Comparison of ENCODE assay signal across 25 cellular contexts in the genomic region with DNA sequence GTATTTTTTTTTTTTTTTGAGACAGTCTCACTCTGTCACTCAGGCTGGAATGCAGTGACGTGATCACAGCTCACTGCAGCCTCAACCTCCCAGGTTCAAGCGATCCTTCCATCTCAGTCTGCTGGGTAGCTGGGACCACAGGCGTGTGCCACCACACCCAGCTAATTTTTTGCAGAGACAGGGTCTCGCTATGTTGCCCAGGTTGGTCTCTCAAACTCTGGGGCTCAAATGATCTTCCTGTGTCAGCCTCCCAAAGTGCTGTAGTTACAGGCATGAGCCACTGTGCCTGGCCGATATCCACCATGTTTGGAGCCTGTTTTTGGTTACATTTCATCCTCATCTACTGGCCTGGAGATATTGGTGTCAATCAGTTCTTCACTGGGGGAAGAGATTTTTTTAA.
DNase-seq lines count a peak whose midpoint lies in the region; ATAC-seq and TF ChIP-seq lines count a peak whose summit lies in the region.
"Had no signal": no experiment of that assay in that cellular context is flagged by ENCODE, and none has a peak within 500 bp of the region (broad histone marks: within the 10 kb centered on the region; RNA-seq: fewer than 3 reads in every experiment).

No MANE protein-coding gene starts in this region.

- no peak for TF ChIP-seq EP300 in suprapubic skin (IDR thresholded peaks at IDR 0.05)

- TF ChIP-seq CTCF in right atrium auricular region (IDR thresholded peaks at IDR 0.05) = no peak
- no peak for TF ChIP-seq CTCF in WTC11 (IDR thresholded peaks at IDR 0.05)
- TF ChIP-seq CTCF in psoas muscle (IDR thresholded peaks at IDR 0.05) = no peak
- no peak for TF ChIP-seq CTCF in uterus (IDR thresholded peaks at IDR 0.05)
- no peak for TF ChIP-seq CTCF in brain microvascular endothelial cell (IDR thresholded peaks at IDR 0.05; ENCODE audit: low read depth, low read length, missing control alignments)
- no peak for TF ChIP-seq CTCF in suprapubic skin (IDR thresholded peaks at IDR 0.05)

- intact Hi-C loops in cardiac septum (cut with DNase I) = loop anchor here (5.0 kb wide), 1 partner anchor 121 kb away; a partner anchor contains a TSS
- intact Hi-C loops in psoas muscle (cut with DNase I) = no loop called here
- intact Hi-C loops in uterus (cut with DNase I; ENCODE audit: low total_unique reads) = no loop called here

- H3K9me3 ChIP-seq in right atrium auricular region = no peaks in the 10 kb centered on the region
- no peaks in the 10 kb centered on the region for H3K9me3 ChIP-seq in psoas muscle
- H3K9me3 ChIP-seq in uterus = no peaks in the 10 kb centered on the region
- no peaks in the 10 kb centered on the region for H3K9me3 ChIP-seq in suprapubic skin
- H3K9me3 ChIP-seq: neutrophil had no signal

- H3K27me3 ChIP-seq in right atrium auricular region (no peaks in the 10 kb centered on the region), psoas muscle (ENCODE audit: insufficient read depth in 3 of 3, low read length in 2 of 3) (no peaks in the 10 kb centered on the region), uterus (no peaks in the 10 kb centered on the region), brain microvascular endothelial cell (replicated peaks) (no peaks in the 10 kb centered on the region), suprapubic skin (no peaks in the 10 kb centered on the region)
- H3K27me3 ChIP-seq: neutrophil had no signal

- in situ Hi-C loops in brain microvascular endothelial cell (cut with HindIII; ENCODE audit: low pct_ligation_motif_present, low sequenced_read_pairs) = no loop called here

- H3K4me3 ChIP-seq in right atrium auricular region = no peak overlapping the region
- no peak overlapping the region for H3K4me3 ChIP-seq in psoas muscle
- no peak overlapping the region for H3K4me3 ChIP-seq in uterus
- no peak overlapping the region for H3K4me3 ChIP-seq in brain microvascular endothelial cell (ENCODE audit: low read depth, low read length)
- no peak overlapping the region for H3K4me3 ChIP-seq in suprapubic skin
- H3K4me3 ChIP-seq: GM23248 had no signal

- WGBS in psoas muscle, 3 donors = 90 to 99% (median 94%) methylated on average over 5 of the region's 5 CpGs
- 100% methylated on average over 5 of the region's 5 CpGs for WGBS in suprapubic skin

- CTCF ChIA-PET in WTC11 (lab: Charles Lee) = no interaction called here

- POLR2A ChIA-PET in WTC11 (lab: Charles Lee) = no interaction called here

- peaks cover 7% of the 10 kb centered on the region for H3K36me3 Mint-ChIP-seq in WTC11
- H3K36me3 Mint-ChIP-seq: immature natural killer cell had no signal

- peak overlapping the region; percentile 95 for H3K27ac Mint-ChIP-seq in WTC11
- H3K27ac Mint-ChIP-seq: activated CD4-positive, alpha-beta T cell treated with anti-CD3 and anti-CD28 coated beads for 36 hours; activated CD8-positive, alpha-beta T cell treated with anti-CD3 and anti-CD28 coated beads, Interleukin-2, amount 10 ng/mL, durations not matched to agents 7 days and 5 days; brain; CD4-positive, alpha-beta T cell; immature natural killer cell; stimulated activated naive B cell treated with anti-CD40 and anti-IgM and Interleukin-4, amounts not matched to agents 10 μg/mL and 1 μg/mL and 100 μg/mL, for 72 hours had no signal

- H3K36me3 ChIP-seq in right atrium auricular region = no peaks in the 10 kb centered on the region
- no peaks in the 10 kb centered on the region for H3K36me3 ChIP-seq in psoas muscle (ENCODE audit: insufficient read depth in 1 of 2, low read depth in 1 of 2)
- H3K36me3 ChIP-seq in uterus = no peaks in the 10 kb centered on the region
- H3K36me3 ChIP-seq in brain microvascular endothelial cell (replicated peaks) = no peaks in the 10 kb centered on the region
- no peaks in the 10 kb centered on the region for H3K36me3 ChIP-seq in suprapubic skin

- TF ChIP-seq POLR2A in uterus (IDR thresholded peaks at IDR 0.05) = no peak
- no peak for TF ChIP-seq POLR2A in suprapubic skin (IDR thresholded peaks at IDR 0.05)

- peaks cover 82% of the 10 kb centered on the region for H3K4me1 Mint-ChIP-seq in WTC11

- H3K27ac ChIP-seq in right atrium auricular region (peak overlapping the region; percentile 85 to 89), psoas muscle (peak overlapping the region; percentile 90), uterus (peak overlapping the region; percentile 83 to 95), brain microvascular endothelial cell (no peak overlapping the region), suprapubic skin (no peak overlapping the region)
- H3K27ac ChIP-seq: GM23248, neutrophil had no signal

- H3K9me3 Mint-ChIP-seq in WTC11 = peaks cover 4% of the 10 kb centered on the region
- H3K9me3 Mint-ChIP-seq: CD4-positive, alpha-beta T cell; immature natural killer cell had no signal

- H3K4me1 ChIP-seq in right atrium auricular region (peaks cover 0 to 63% of the 10 kb centered on the region in 2 donors), psoas muscle (peaks cover 67% of the 10 kb centered on the region), uterus (peaks cover 10 to 21% of the 10 kb centered on the region in 2 donors), suprapubic skin (peaks cover 40% of the 10 kb centered on the region)

- no peaks in the 10 kb centered on the region for H3K27me3 Mint-ChIP-seq in WTC11 (ENCODE audit: low read depth)
- H3K27me3 Mint-ChIP-seq: activated CD4-positive, alpha-beta T cell treated with anti-CD3 and anti-CD28 coated beads for 36 hours; brain; CD4-positive, alpha-beta T cell; stimulated activated naive B cell treated with anti-CD40 and anti-IgM and Interleukin-4, amounts not matched to agents 10 μg/mL and 1 μg/mL and 100 μg/mL, for 72 hours had no signal

- ATAC-seq in WTC11 = no peak
- no peak for ATAC-seq in psoas muscle
- ATAC-seq: activated CD4-positive, alpha-beta T cell treated with anti-CD3 and anti-CD28 coated beads for 36 hours; activated CD8-positive, alpha-beta T cell treated with anti-CD3 and anti-CD28 coated beads, Interleukin-2, amount 10 ng/mL, durations not matched to agents 7 days and 5 days; left colon; PC-3; stimulated activated naive B cell treated with anti-CD40 and anti-IgM and Interleukin-4, amounts not matched to agents 10 μg/mL and 1 μg/mL and 100 μg/mL, for 72 hours had no signal

- DNase-seq in right atrium auricular region (ENCODE audit: low spot score) = no peak
- no peak for DNase-seq in cardiac septum (ENCODE audit: low spot score)
- DNase-seq in WTC11 (ENCODE audit: low spot score) = no peak
- DNase-seq in psoas muscle = no peak
- no peak for DNase-seq in uterus
- DNase-seq in brain microvascular endothelial cell = no peak
- no peak for DNase-seq in NOMO-1 (lab: John Stamatoyannopoulos, UW; ENCODE audit: unreplicated experiment in 2 of 2)
- no peak for DNase-seq in suprapubic skin (ENCODE audit: low spot score in 2 of 2)
- DNase-seq: activated CD4-positive, alpha-beta T cell treated with anti-CD3 and anti-CD28 coated beads for 36 hours; activated CD8-positive, alpha-beta T cell treated with anti-CD3 and anti-CD28 coated beads, Interleukin-2, amount 10 ng/mL, durations not matched to agents 7 days and 5 days; activated naive CD4-positive, alpha-beta T cell treated with anti-CD3 and anti-CD28 coated beads, Interleukin-2, amount 50 U/mL, for 16 hours; AML-193; CD4-positive, alpha-beta T cell; DMS79 treated with DMSO at 0.1 percent for 48 hours; GF-D8; GM23248; immature natural killer cell; left colon; NCI-H1694 treated with DMSO at 0.1 percent for 48 hours; NCI-H510A; PC-3; posterior cingulate gyrus; stimulated activated naive B cell treated with anti-CD40 and anti-IgM and Interleukin-4, amounts not matched to agents 10 μg/mL and 1 μg/mL and 100 μg/mL, for 72 hours had no signal

- H3K4me3 Mint-ChIP-seq in WTC11 = no peak overlapping the region
- H3K4me3 Mint-ChIP-seq: activated CD4-positive, alpha-beta T cell treated with anti-CD3 and anti-CD28 coated beads for 36 hours; activated CD8-positive, alpha-beta T cell treated with anti-CD3 and anti-CD28 coated beads, Interleukin-2, amount 10 ng/mL, durations not matched to agents 7 days and 5 days; brain; CD4-positive, alpha-beta T cell; immature natural killer cell; stimulated activated naive B cell treated with anti-CD40 and anti-IgM and Interleukin-4, amounts not matched to agents 10 μg/mL and 1 μg/mL and 100 μg/mL, for 72 hours had no signal

TF ChIP-seq in WTC11, 78 proteins besides CTCF, POLR2A, EP300 and RAD21:
- no peak for TF ChIP-seq ZBTB21 (CRISPR knock-in tag; IDR thresholded peaks at IDR 0.05; ENCODE audit: borderline replicate concordance)
- peak; percentile 90 for TF ChIP-seq ZNF121 (CRISPR knock-in tag; IDR thresholded peaks at IDR 0.05)

Comparison
In these comparisons a context has a peak if more than half of its experiments do, and no peak if none do; other contexts are left out.
1. H3K27ac ChIP-seq: peak in right atrium auricular region (2 of 2), psoas muscle (single experiment) and uterus (2 of 2); none in brain microvascular endothelial cell (single experiment) and suprapubic skin (single experiment).